Comparison of ENCODE assay signal across 1 cellular context in genomic region chr14:99346470-99347080, GRCh38.
TF ChIP-seq lines count a peak whose summit lies in the region.

No MANE protein-coding gene starts in this region.

TF ChIP-seq in HepG2, 621 proteins besides CTCF, POLR2A, EP300 and RAD21:
- TF ChIP-seq TEAD3 (CRISPR knock-in tag; optimal IDR thresholded peaks at IDR 0.05; ENCODE audit: borderline replicate concordance) = peak; percentile 63
- TF ChIP-seq ZFP90 (CRISPR knock-in tag; IDR thresholded peaks at IDR 0.05; ENCODE audit: borderline replicate concordance) = no peak
- 0 out of 2 replicates have a peak, but pooled peaks have one; percentile 25 for TF ChIP-seq RARA (CRISPR knock-in tag; IDR thresholded peaks at IDR 0.05)
- no peak for TF ChIP-seq XRCC5 (optimal IDR thresholded peaks at IDR 0.05; ENCODE audit: low read length)
- peak; percentile 59 for TF ChIP-seq SALL1 (CRISPR knock-in tag; IDR thresholded peaks at IDR 0.05)
- no peak for TF ChIP-seq DMTF1 (CRISPR knock-in tag; IDR thresholded peaks at IDR 0.05)
- 0 out of 2 replicates have a peak, but pooled peaks have one; percentile 26 for TF ChIP-seq PAXIP1 (CRISPR knock-in tag; conservative IDR thresholded peaks at IDR 0.05)
- 0 out of 2 replicates have a peak, but pooled peaks have one; percentile 17 for TF ChIP-seq ONECUT2 (CRISPR knock-in tag; IDR thresholded peaks at IDR 0.05)
